In the genomic region with DNA sequence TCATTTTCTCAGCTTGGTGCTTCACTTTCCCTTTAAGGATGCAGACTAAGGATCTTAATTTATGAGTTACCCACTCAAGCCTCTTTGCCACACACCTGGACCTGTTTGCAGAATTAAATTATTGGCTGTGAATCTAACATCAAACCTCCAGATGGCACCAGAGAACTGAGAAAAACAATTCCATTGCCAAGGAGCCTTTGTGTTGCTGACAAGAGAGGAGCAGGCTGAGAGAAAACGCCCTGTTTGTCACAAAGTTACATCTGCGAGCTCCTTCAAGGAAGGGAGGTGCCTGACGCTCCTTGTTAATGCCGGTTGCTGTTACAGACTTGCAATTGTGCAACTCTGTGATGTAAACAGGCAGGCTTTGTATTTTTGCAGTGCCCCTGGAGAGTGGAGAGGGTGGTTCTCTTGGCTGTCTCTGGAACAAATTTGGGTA, we compare ENCODE assay signal across 8 cellular contexts. TPM values are rescaled to one million over a fixed set of nuclear protein-coding genes. Genes with fewer than 3 reads are reported as not detected.
DNase-seq lines count a peak whose midpoint lies in the region; ATAC-seq, FAIRE-seq and TF ChIP-seq lines count a peak whose summit lies in the region.

No MANE protein-coding gene starts in this region.

- intact Hi-C loops in stomach (cut with DNase I; ENCODE audit: low total_unique reads): no loop called here

- H3K27ac Mint-ChIP-seq in HFFc6 (no peak overlapping the region), astrocyte (ENCODE audit: unreplicated experiment) (no peak overlapping the region)

- H3K9ac ChIP-seq in astrocyte (ENCODE audit: low read length): no peak overlapping the region

- no peak overlapping the region for H3K4me3 ChIP-seq in astrocyte (ENCODE audit: insufficient read depth, low read depth, low read length)
- no peak overlapping the region for H3K4me3 ChIP-seq in right atrium auricular region
- no peak overlapping the region for H3K4me3 ChIP-seq in stomach

- no peaks in the 10 kb centered on the region for H3K36me3 ChIP-seq in astrocyte (ENCODE audit: insufficient read depth, low read length)
- no peaks in the 10 kb centered on the region for H3K36me3 ChIP-seq in right atrium auricular region
- no peaks in the 10 kb centered on the region for H3K36me3 ChIP-seq in stomach

- H3K36me3 Mint-ChIP-seq in HFFc6 (ENCODE audit: low read depth) (no peaks in the 10 kb centered on the region), astrocyte (ENCODE audit: low read depth, unreplicated experiment) (no peaks in the 10 kb centered on the region)

- DNase-seq in DMS 273 treated with DMSO at 0.1 percent for 48 hours (lab: John Stamatoyannopoulos, UW) (peak; percentile 37), HFFc6 (peak; percentile 67), NCI-H524 treated with DMSO at 0.1 percent for 48 hours (lab: John Stamatoyannopoulos, UW) (peak; percentile 56), astrocyte (ENCODE audit: low read depth) (peak; percentile 48), right atrium auricular region (ENCODE audit: low spot score) (peak; percentile 89), renal cortical epithelial cell (ENCODE audit: low read depth) (peak; percentile 63), stomach (no peak)

- H3K27me3 ChIP-seq in astrocyte (ENCODE audit: insufficient read depth, low read length) (peaks cover 7% of the 10 kb centered on the region), right atrium auricular region (no peaks in the 10 kb centered on the region), stomach (peaks cover 0 to 22% (median 0%) of the 10 kb centered on the region in 3 donors)

- TF ChIP-seq EP300 in stomach (IDR thresholded peaks at IDR 0.05): no peak

- TF ChIP-seq POLR2A in stomach (IDR thresholded peaks at IDR 0.05): no peak

- WGBS in stomach, 5 donors: 0 to 4% (median 1%) methylated on average over 4 of the region's 4 CpGs

- no peaks in the 10 kb centered on the region for H3K4me1 Mint-ChIP-seq in HFFc6 (ENCODE audit: low read depth)
- H3K4me1 Mint-ChIP-seq in astrocyte (ENCODE audit: low read depth, unreplicated experiment): peaks cover 3% of the 10 kb centered on the region

- H3K4me1 ChIP-seq in astrocyte (ENCODE audit: insufficient read depth, low read length): no peaks in the 10 kb centered on the region
- H3K4me1 ChIP-seq in right atrium auricular region: peaks cover 0 to 17% of the 10 kb centered on the region in 2 donors
- H3K4me1 ChIP-seq in stomach: peaks cover 0 to 6% (median 0%) of the 10 kb centered on the region in 4 donors

- ATAC-seq in HG03139 (IDR thresholded peaks at IDR 0.05; ENCODE audit: unreplicated experiment): no peak

- peak overlapping the region; percentile 51 for H2AFZ ChIP-seq in astrocyte (ENCODE audit: low read depth, low read length)

- peaks cover 9% of the 10 kb centered on the region for H3K27me3 Mint-ChIP-seq in HFFc6 (ENCODE audit: insufficient read depth)
- H3K27me3 Mint-ChIP-seq in astrocyte (ENCODE audit: low read depth, unreplicated experiment): peaks cover 8% of the 10 kb centered on the region

- no peaks in the 10 kb centered on the region for H3K79me2 ChIP-seq in astrocyte (ENCODE audit: insufficient read depth, low read length)

- H3K4me3 Mint-ChIP-seq in HFFc6 (no peak overlapping the region), astrocyte (ENCODE audit: unreplicated experiment) (no peak overlapping the region)

- TF ChIP-seq CTCF in HFFc6 (IDR thresholded peaks at IDR 0.05) (peak; percentile 72), astrocyte (IDR thresholded peaks at IDR 0.05; ENCODE audit: insufficient read depth, low read depth, low read length) (peak; percentile 60), right atrium auricular region (IDR thresholded peaks at IDR 0.05) (peak; percentile 12 to 66), stomach (IDR thresholded peaks at IDR 0.05) (peak in 3 of 7 experiments; percentile 27 to 33 (median 33))

- no peaks in the 10 kb centered on the region for H4K20me1 ChIP-seq in astrocyte (ENCODE audit: insufficient read depth, low read length)

- no peaks in the 10 kb centered on the region for H3K9me3 Mint-ChIP-seq in HFFc6
- no peaks in the 10 kb centered on the region for H3K9me3 Mint-ChIP-seq in astrocyte (ENCODE audit: unreplicated experiment)

- peak; percentile 23 for FAIRE-seq in astrocyte (lab: Jason Lieb, UNC)

- H3K27ac ChIP-seq in astrocyte (ENCODE audit: low read depth, low read length): no peak overlapping the region
- H3K27ac ChIP-seq in right atrium auricular region: no peak overlapping the region
- no peak overlapping the region for H3K27ac ChIP-seq in stomach

- H3K9me3 ChIP-seq in astrocyte (ENCODE audit: insufficient read depth, low read depth, low read length) (no peaks in the 10 kb centered on the region), right atrium auricular region (no peaks in the 10 kb centered on the region), stomach (no peaks in the 10 kb centered on the region)

- no peak overlapping the region for H3K4me2 ChIP-seq in astrocyte (ENCODE audit: low read length)

RNA-seq across cellular contexts. Expression of a gene that starts 36.3 kb away (rescaled TPM):
- not detected for total RNA-seq in HFFc6 (2021; fragmentation: NEBNext Ultra II Directional; extraction: Animal tissue kit (Norgen Biotek cat#: 25700))
- total RNA-seq in astrocyte (0.22 and 0.52 TPM in 2 replicates), right atrium auricular region (not detected), renal cortical epithelial cell (not detected in 2 replicates), stomach (under 1 TPM in 2 of 5 donors, not detected in 3; under 0.01 to 0.92 TPM)
- under 1 TPM in 1 of 3 donors, not detected in 2; 0.03 TPM for polyA plus RNA-seq in stomach
